ENCODE assay signal across 17 cellular contexts in the genomic region with DNA sequence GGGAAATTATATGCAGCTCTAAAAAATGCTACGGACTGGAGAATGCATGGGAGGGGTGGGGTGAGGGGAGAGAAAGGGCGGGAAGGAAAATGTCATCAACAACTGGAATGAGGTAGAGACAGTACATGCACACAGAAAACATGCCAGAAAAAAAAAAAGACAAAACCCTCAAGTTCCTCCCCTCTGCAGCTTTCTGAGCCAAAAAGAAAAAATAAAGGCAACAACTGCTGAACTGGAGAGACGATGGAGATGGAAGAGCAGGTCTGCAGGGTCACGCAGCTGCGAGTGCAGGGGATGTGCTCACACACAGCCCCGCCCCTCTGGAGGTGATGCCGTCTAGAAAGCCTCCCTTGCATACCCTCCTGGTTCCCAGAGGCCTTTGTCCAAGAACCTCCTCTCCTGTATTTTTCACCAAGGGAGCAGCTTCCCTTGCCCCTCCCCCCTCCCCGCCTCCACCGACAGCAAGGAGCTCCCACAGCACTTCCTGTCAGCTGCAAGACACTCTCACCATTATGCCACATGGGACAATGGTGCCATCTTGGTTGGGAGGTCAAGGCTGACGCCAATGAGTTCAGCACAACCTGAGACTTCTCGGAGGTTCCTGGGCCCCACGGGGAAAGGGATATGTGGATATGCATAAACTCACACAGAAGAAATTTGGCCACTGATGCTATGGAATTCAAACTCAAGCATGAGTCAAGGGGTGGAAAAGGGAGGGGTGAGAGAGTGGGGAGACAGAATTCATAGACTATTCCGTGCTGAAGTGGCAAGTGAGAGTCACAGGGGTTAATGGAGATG.
DNase-seq lines count a peak whose midpoint lies in the region; ATAC-seq, FAIRE-seq and TF ChIP-seq lines count a peak whose summit lies in the region.
"Had no signal": no experiment of that assay in that cellular context is flagged by ENCODE, and none has a peak within 500 bp of the region (broad histone marks: within the 10 kb centered on the region; RNA-seq: fewer than 3 reads in every experiment).

No MANE protein-coding gene starts in this region.

- peak; percentile 73 for DNase-seq in EH (ENCODE audit: low read depth)
- peak; percentile 64 for DNase-seq in SK-N-DZ (ENCODE audit: low spot score)
- DNase-seq in glomerular visceral epithelial cell (ENCODE audit: extremely low spot score) = peak; percentile 30
- DNase-seq in retina = peak; percentile 42
- DNase-seq in cerebellum (ENCODE audit: low spot score) = no peak
- DNase-seq in H54 (ENCODE audit: insufficient read length, low spot score) = no peak
- no peak for DNase-seq in germinal center (ENCODE audit: low spot score)
- DNase-seq in stimulated activated naive B cell treated with anti-CD40 and anti-IgM and Interleukin-4, amounts not matched to agents 10 μg/mL and 1 μg/mL and 100 μg/mL, for 72 hours = no peak
- DNase-seq: activated CD4-positive, alpha-beta T cell treated with anti-CD3 and anti-CD28 coated beads for 1 hour; activated T-cell treated with anti-CD3 and anti-CD28 coated beads, Interleukin-2, amount 50 U/mL, for 72 hours; COR-L47; foreskin keratinocyte; MG63; NCI-H524 treated with DMSO at 0.1 percent for 48 hours; SIG-M5; upper lobe of left lung had no signal

- TF ChIP-seq POLR2A in H54 (IDR thresholded peaks at IDR 0.05; ENCODE audit: low read depth, low read length) = no peak

- H3K27ac Mint-ChIP-seq in stimulated activated naive B cell treated with anti-CD40 and anti-IgM and Interleukin-4, amounts not matched to agents 10 μg/mL and 1 μg/mL and 100 μg/mL, for 72 hours = no peak overlapping the region
- H3K27ac Mint-ChIP-seq: activated T-cell treated with anti-CD3 and anti-CD28 coated beads, Interleukin-2, amount 50 U/mL, for 72 hours; progenitor cell of endocrine pancreas had no signal

- peaks cover 10 to 12% of the 10 kb centered on the region in 2 donors for H3K27me3 Mint-ChIP-seq in stimulated activated naive B cell treated with anti-CD40 and anti-IgM and Interleukin-4, amounts not matched to agents 10 μg/mL and 1 μg/mL and 100 μg/mL, for 72 hours
- H3K27me3 Mint-ChIP-seq: progenitor cell of endocrine pancreas had no signal

- no peak overlapping the region for H3K4me3 Mint-ChIP-seq in stimulated activated naive B cell treated with anti-CD40 and anti-IgM and Interleukin-4, amounts not matched to agents 10 μg/mL and 1 μg/mL and 100 μg/mL, for 72 hours
- H3K4me3 Mint-ChIP-seq: activated T-cell treated with anti-CD3 and anti-CD28 coated beads, Interleukin-2, amount 50 U/mL, for 72 hours had no signal

- no peak for FAIRE-seq in H54 (lab: Jason Lieb, UNC)

- peaks cover 2 to 8% of the 10 kb centered on the region in 2 donors for H3K4me1 Mint-ChIP-seq in stimulated activated naive B cell treated with anti-CD40 and anti-IgM and Interleukin-4, amounts not matched to agents 10 μg/mL and 1 μg/mL and 100 μg/mL, for 72 hours

- peaks cover 3% of the 10 kb centered on the region in 2 donors for H3K9me3 Mint-ChIP-seq in stimulated activated naive B cell treated with anti-CD40 and anti-IgM and Interleukin-4, amounts not matched to agents 10 μg/mL and 1 μg/mL and 100 μg/mL, for 72 hours
- H3K9me3 Mint-ChIP-seq: activated T-cell treated with anti-CD3 and anti-CD28 coated beads, Interleukin-2, amount 50 U/mL, for 72 hours had no signal

- no peak for ATAC-seq in stimulated activated naive B cell treated with anti-CD40 and anti-IgM and Interleukin-4, amounts not matched to agents 10 μg/mL and 1 μg/mL and 100 μg/mL, for 72 hours (replicated peaks)
- ATAC-seq: activated T-cell treated with anti-CD3 and anti-CD28 coated beads, Interleukin-2, amount 50 U/mL, for 72 hours; foreskin keratinocyte had no signal

- H3K36me3 Mint-ChIP-seq in stimulated activated naive B cell treated with anti-CD40 and anti-IgM and Interleukin-4, amounts not matched to agents 10 μg/mL and 1 μg/mL and 100 μg/mL, for 72 hours = no peaks in the 10 kb centered on the region

Comparison
In these comparisons a context has a peak if more than half of its experiments do, and no peak if none do; other contexts are left out.
1. DNase-seq: peak in EH (single experiment), SK-N-DZ (single experiment), glomerular visceral epithelial cell (single experiment) and retina (single experiment); none in cerebellum (single experiment), H54 (single experiment), germinal center (single experiment) and stimulated activated naive B cell treated with anti-CD40 and anti-IgM and Interleukin-4, amounts not matched to agents 10 μg/mL and 1 μg/mL and 100 μg/mL, for 72 hours (single experiment).